In the genomic region with DNA sequence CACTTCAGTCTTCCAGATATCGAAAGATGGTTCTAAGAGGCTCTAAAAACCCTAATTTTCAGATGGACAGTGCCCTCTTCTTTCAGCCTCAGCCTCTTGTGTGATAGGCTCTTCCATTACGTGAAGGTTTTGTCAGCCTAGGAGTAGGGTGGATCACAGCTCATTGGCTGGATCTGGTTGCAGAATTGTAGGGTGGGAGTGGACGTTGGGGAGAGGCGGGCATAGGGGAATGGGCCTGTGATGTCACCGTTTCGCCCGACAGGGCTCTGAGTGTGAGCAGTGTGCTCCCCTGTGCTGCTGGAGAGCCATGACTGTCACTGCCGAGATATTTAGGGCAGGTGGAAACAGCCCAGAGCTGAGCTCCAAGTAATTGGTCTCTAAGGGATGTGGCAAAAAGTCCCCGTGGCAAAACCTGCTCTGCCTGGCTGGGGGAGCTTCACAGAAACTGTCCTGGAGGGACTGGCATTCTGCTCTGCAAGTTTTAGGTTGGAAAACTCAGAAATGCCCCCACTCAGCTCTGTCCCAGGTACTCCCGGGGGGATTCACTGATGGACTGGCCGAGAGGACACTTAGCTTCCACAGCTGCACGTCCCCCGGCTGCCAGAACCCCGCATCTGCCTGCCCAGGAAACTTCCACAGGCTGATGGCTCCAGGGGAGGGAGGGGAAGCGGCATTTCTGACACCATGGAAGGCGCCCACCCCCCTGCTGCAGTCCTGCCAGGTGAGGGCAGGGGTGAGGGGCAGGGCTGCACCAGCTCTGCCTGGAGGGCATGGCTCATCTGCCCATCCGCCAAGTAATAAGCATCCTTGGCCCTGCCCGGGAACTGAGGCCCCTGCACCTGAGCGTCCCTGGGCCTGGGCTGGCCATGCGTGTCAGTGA, we compare ENCODE assay signal across 3 cellular contexts.
TF ChIP-seq lines count a peak whose summit lies in the region.

No MANE protein-coding gene starts in this region.

TF ChIP-seq in SK-N-SH, 30 proteins besides CTCF, POLR2A, EP300 and RAD21:
- TF ChIP-seq RFX5 (IDR thresholded peaks at IDR 0.05; ENCODE audit: low read length), result no peak
- no peak for TF ChIP-seq JUND (IDR thresholded peaks at IDR 0.05)
- no peak for TF ChIP-seq POLR2AphosphoS5 (IDR thresholded peaks at IDR 0.05; ENCODE audit: low read depth, low read length)
- TF ChIP-seq, protein P1, sequence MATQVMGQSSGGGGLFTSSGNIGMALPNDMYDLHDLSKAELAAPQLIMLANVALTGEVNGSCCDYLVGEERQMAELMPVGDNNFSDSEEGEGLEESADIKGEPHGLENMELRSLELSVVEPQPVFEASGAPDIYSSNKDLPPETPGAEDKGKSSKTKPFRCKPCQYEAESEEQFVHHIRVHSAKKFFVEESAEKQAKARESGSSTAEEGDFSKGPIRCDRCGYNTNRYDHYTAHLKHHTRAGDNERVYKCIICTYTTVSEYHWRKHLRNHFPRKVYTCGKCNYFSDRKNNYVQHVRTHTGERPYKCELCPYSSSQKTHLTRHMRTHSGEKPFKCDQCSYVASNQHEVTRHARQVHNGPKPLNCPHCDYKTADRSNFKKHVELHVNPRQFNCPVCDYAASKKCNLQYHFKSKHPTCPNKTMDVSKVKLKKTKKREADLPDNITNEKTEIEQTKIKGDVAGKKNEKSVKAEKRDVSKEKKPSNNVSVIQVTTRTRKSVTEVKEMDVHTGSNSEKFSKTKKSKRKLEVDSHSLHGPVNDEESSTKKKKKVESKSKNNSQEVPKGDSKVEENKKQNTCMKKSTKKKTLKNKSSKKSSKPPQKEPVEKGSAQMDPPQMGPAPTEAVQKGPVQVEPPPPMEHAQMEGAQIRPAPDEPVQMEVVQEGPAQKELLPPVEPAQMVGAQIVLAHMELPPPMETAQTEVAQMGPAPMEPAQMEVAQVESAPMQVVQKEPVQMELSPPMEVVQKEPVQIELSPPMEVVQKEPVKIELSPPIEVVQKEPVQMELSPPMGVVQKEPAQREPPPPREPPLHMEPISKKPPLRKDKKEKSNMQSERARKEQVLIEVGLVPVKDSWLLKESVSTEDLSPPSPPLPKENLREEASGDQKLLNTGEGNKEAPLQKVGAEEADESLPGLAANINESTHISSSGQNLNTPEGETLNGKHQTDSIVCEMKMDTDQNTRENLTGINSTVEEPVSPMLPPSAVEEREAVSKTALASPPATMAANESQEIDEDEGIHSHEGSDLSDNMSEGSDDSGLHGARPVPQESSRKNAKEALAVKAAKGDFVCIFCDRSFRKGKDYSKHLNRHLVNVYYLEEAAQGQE (IDR thresholded peaks at IDR 0.05; ENCODE audit: low read depth, low read length), result no peak
- no peak for TF ChIP-seq TEAD4 (IDR thresholded peaks at IDR 0.05; ENCODE audit: borderline replicate concordance, insufficient read depth)
- no peak for TF ChIP-seq CHD2 (IDR thresholded peaks at IDR 0.05; ENCODE audit: low read length, partially characterized antibody)
- no peak for TF ChIP-seq MXI1 (IDR thresholded peaks at IDR 0.05; ENCODE audit: low read depth, low read length)
- TF ChIP-seq SMC3 (IDR thresholded peaks at IDR 0.05; ENCODE audit: low read depth, low read length), result no peak
- no peak for TF ChIP-seq NFIC (IDR thresholded peaks at IDR 0.05; ENCODE audit: borderline replicate concordance)
- TF ChIP-seq FOSL2 (IDR thresholded peaks at IDR 0.05; ENCODE audit: borderline replicate concordance, low read depth), result no peak
- TF ChIP-seq ZBTB33 (IDR thresholded peaks at IDR 0.05; ENCODE audit: borderline replicate concordance, low read depth), result no peak

TF ChIP-seq in SK-N-SH treated with all-trans-retinoic acid at 6 μM for 48 hours, 23 proteins besides CTCF, POLR2A, EP300 and RAD21:
- no peak for TF ChIP-seq ZFP3 (CRISPR knock-in tag; IDR thresholded peaks at IDR 0.05)
- no peak for TF ChIP-seq OSR1 (CRISPR knock-in tag; IDR thresholded peaks at IDR 0.05)
- no peak for TF ChIP-seq RARB (CRISPR knock-in tag; IDR thresholded peaks at IDR 0.05)
- no peak for TF ChIP-seq ARNTL (CRISPR knock-in tag; IDR thresholded peaks at IDR 0.05; ENCODE audit: borderline replicate concordance, low read depth)
- TF ChIP-seq ZNF565 (CRISPR knock-in tag; conservative IDR thresholded peaks at IDR 0.05; ENCODE audit: low read depth), result no peak
- no peak for TF ChIP-seq CREB5 (CRISPR knock-in tag; IDR thresholded peaks at IDR 0.05; ENCODE audit: low read depth)
- TF ChIP-seq, protein P2, sequence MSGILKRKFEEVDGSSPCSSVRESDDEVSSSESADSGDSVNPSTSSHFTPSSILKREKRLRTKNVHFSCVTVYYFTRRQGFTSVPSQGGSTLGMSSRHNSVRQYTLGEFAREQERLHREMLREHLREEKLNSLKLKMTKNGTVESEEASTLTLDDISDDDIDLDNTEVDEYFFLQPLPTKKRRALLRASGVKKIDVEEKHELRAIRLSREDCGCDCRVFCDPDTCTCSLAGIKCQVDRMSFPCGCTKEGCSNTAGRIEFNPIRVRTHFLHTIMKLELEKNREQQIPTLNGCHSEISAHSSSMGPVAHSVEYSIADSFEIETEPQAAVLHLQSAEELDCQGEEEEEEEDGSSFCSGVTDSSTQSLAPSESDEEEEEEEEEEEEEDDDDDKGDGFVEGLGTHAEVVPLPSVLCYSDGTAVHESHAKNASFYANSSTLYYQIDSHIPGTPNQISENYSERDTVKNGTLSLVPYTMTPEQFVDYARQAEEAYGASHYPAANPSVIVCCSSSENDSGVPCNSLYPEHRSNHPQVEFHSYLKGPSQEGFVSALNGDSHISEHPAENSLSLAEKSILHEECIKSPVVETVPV (CRISPR knock-in tag; IDR thresholded peaks at IDR 0.05), result no peak
- TF ChIP-seq TCF4 (CRISPR knock-in tag; IDR thresholded peaks at IDR 0.05; ENCODE audit: borderline replicate concordance), result no peak
- TF ChIP-seq, protein P3, sequence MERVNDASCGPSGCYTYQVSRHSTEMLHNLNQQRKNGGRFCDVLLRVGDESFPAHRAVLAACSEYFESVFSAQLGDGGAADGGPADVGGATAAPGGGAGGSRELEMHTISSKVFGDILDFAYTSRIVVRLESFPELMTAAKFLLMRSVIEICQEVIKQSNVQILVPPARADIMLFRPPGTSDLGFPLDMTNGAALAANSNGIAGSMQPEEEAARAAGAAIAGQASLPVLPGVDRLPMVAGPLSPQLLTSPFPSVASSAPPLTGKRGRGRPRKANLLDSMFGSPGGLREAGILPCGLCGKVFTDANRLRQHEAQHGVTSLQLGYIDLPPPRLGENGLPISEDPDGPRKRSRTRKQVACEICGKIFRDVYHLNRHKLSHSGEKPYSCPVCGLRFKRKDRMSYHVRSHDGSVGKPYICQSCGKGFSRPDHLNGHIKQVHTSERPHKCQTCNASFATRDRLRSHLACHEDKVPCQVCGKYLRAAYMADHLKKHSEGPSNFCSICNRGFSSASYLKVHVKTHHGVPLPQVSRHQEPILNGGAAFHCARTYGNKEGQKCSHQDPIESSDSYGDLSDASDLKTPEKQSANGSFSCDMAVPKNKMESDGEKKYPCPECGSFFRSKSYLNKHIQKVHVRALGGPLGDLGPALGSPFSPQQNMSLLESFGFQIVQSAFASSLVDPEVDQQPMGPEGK (CRISPR knock-in tag; IDR thresholded peaks at IDR 0.05; ENCODE audit: borderline replicate concordance), result no peak
- TF ChIP-seq ZC3H10 (CRISPR knock-in tag; IDR thresholded peaks at IDR 0.05), result no peak
- TF ChIP-seq GLIS3 (CRISPR knock-in tag; IDR thresholded peaks at IDR 0.05), result no peak
- TF ChIP-seq ZFP30 (CRISPR knock-in tag; IDR thresholded peaks at IDR 0.05), result no peak
- TF ChIP-seq ZNF70 (CRISPR knock-in tag; IDR thresholded peaks at IDR 0.05), result no peak
- TF ChIP-seq BACH2 (CRISPR knock-in tag; IDR thresholded peaks at IDR 0.05; ENCODE audit: borderline replicate concordance), result no peak

TF ChIP-seq in H1, 55 proteins besides CTCF, POLR2A, EP300 and RAD21:
- no peak for TF ChIP-seq HDAC6 (IDR thresholded peaks at IDR 0.05; ENCODE audit: low read depth, low read length)
- no peak for TF ChIP-seq RFX5 (IDR thresholded peaks at IDR 0.05; ENCODE audit: borderline replicate concordance, low read depth, low read length)
- TF ChIP-seq TBP (IDR thresholded peaks at IDR 0.05; ENCODE audit: low read depth, low read length), result no peak
- no peak for TF ChIP-seq JUN (IDR thresholded peaks at IDR 0.05; ENCODE audit: low read depth, low read length)
- TF ChIP-seq JUND (IDR thresholded peaks at IDR 0.05; ENCODE audit: low read length), result no peak
- TF ChIP-seq CTBP2 (IDR thresholded peaks at IDR 0.05; ENCODE audit: borderline replicate concordance, insufficient read depth, insufficient read length, low read length), result no peak
- no peak for TF ChIP-seq GABPA (IDR thresholded peaks at IDR 0.05; ENCODE audit: borderline replicate concordance, insufficient read depth, low read length)
- no peak for TF ChIP-seq TAF1 (IDR thresholded peaks at IDR 0.05; ENCODE audit: low read depth, low read length)
- no peak for TF ChIP-seq BRCA1 (IDR thresholded peaks at IDR 0.05; ENCODE audit: low read depth, low read length)
- no peak for TF ChIP-seq POLR2AphosphoS5 (IDR thresholded peaks at IDR 0.05; ENCODE audit: low read depth, low read length)
- TF ChIP-seq CREB1 (IDR thresholded peaks at IDR 0.05), result no peak; the same call in 1 of the 2 replicates
- no peak for TF ChIP-seq ATF2 (IDR thresholded peaks at IDR 0.05; ENCODE audit: low read length)
- no peak for TF ChIP-seq EGR1 (IDR thresholded peaks at IDR 0.05; ENCODE audit: borderline replicate concordance, low read depth, low read length)
TF ChIP-seq in H1: peak in this region for 0.
